In genomic region chr4:144202091-144202490, GRCh38 we compare ENCODE assay signal across 29 cellular contexts.
"Had no signal": no experiment of that assay in that cellular context is flagged by ENCODE, and none has a peak within 500 bp of the region (broad histone marks: within the 10 kb centered on the region; RNA-seq: fewer than 3 reads in every experiment).

No MANE protein-coding gene starts in this region.

- H3K4me3 ChIP-seq: ascending aorta had no signal

- H3K4me1 ChIP-seq: ascending aorta had no signal

- H3K9me3 ChIP-seq: ascending aorta had no signal

- H3K36me3 ChIP-seq: ascending aorta had no signal

- DNase-seq: activated B cell treated with CpG ODN at 0.5 μM for 24 hours; activated CD4-positive, alpha-beta memory T cell treated with anti-CD3 and anti-CD28 coated beads for 36 hours; activated CD4-positive, alpha-beta T cell treated with anti-CD3 and anti-CD28 coated beads for 4 hours; activated CD4-positive, alpha-beta T cell treated with anti-CD3 and anti-CD28 coated beads, Interleukin-2, amount 10 ng/mL, durations not matched to agents 24 days and 14 days; activated CD4-positive, alpha-beta T cell treated with anti-CD3 and anti-CD28 coated beads, Interleukin-2, amount 50 U/mL, for 1 hour; activated CD4-positive, alpha-beta T cell treated with anti-CD3 and anti-CD28 coated beads, Interleukin-2, amount 50 U/mL, for 4 hours; activated CD4-positive, CD25-positive, alpha-beta regulatory T cell treated with anti-CD3 and anti-CD28 coated beads, Interleukin-2, amount 50 U/mL, for 72 hours; activated CD8-positive, alpha-beta memory T cell treated with anti-CD3 and anti-CD28 coated beads, Interleukin-2, amount 50 U/mL, for 4 hours; activated CD8-positive, alpha-beta T cell treated with anti-CD3 and anti-CD28 coated beads for 36 hours; activated effector memory CD4-positive, alpha-beta T cell treated with anti-CD3 and anti-CD28 coated beads, Interleukin-2, amount 50 U/mL, for 16 hours; activated gamma-delta T cell treated with Interleukin-2 at 50 U/mL for 16 hours; activated naive CD4-positive, alpha-beta T cell; activated naive CD4-positive, alpha-beta T cell treated with anti-CD3 and anti-CD28 coated beads for 36 hours; activated naive CD4-positive, alpha-beta T cell treated with anti-CD3 and anti-CD28 coated beads, Interleukin-2, amount 50 U/mL, for 16 hours; activated naive CD8-positive, alpha-beta T cell treated with anti-CD3 and anti-CD28 coated beads for 36 hours; activated T-cell treated with anti-CD3 and anti-CD28 coated beads for 4 hours; activated T-cell treated with anti-CD3 and anti-CD28 coated beads, Interleukin-2, amount 50 U/mL, for 1 hour; activated T-cell treated with anti-CD3 and anti-CD28 coated beads, Interleukin-2, amount 50 U/mL, for 4 hours; activated T-cell treated with anti-CD3 and anti-CD28 coated beads, Interleukin-2, amount 50 U/mL, for 72 hours; amygdala; anterior cingulate cortex; central memory CD4-positive, alpha-beta T cell; T-cell; T-helper 2 cell; T-helper 9 cell had no signal

- H3K27ac ChIP-seq: ascending aorta, VCaP had no signal

- H3K27me3 ChIP-seq: ascending aorta had no signal

- ATAC-seq: activated CD8-positive, alpha-beta T cell treated with anti-CD3 and anti-CD28 coated beads for 36 hours; activated naive CD4-positive, alpha-beta T cell treated with anti-CD3 and anti-CD28 coated beads, Interleukin-2, amount 50 U/mL, for 72 hours; activated T-cell treated with anti-CD3 and anti-CD28 coated beads, Interleukin-2, amount 50 U/mL, for 4 hours; activated T-cell treated with anti-CD3 and anti-CD28 coated beads, Interleukin-2, amount 50 U/mL, for 72 hours; activated T-helper 17 cell treated with anti-CD3 and anti-CD28 coated beads, Interleukin-2, amount 50 U/mL, for 72 hours; T-cell had no signal
